ENCODE assay signal across 1 cellular context in genomic region chr14:50335389-50335788, GRCh38.
A peak's percentile ranks its signal among the peaks of the same experiment; 100 is the strongest.
TF ChIP-seq lines count a peak whose summit lies in the region.

No MANE protein-coding gene starts in this region.

TF ChIP-seq in SK-N-SH, 30 proteins besides CTCF, POLR2A, EP300 and RAD21 (continued from another document):
- TF ChIP-seq REST (IDR thresholded peaks at IDR 0.05; ENCODE audit: low read depth, low read length) (no peak), CHD2 (IDR thresholded peaks at IDR 0.05; ENCODE audit: low read length, partially characterized antibody) (peak; percentile 41), ELF1 (IDR thresholded peaks at IDR 0.05) (no peak), RXRA (IDR thresholded peaks at IDR 0.05; ENCODE audit: borderline replicate concordance, low read depth) (no peak), SMC3 (IDR thresholded peaks at IDR 0.05; ENCODE audit: low read depth, low read length) (no peak), NFIC (IDR thresholded peaks at IDR 0.05; ENCODE audit: borderline replicate concordance) (no peak), TEAD4 (IDR thresholded peaks at IDR 0.05; ENCODE audit: borderline replicate concordance, insufficient read depth) (no peak), IRF3 (IDR thresholded peaks at IDR 0.05; ENCODE audit: low read depth, low read length) (no peak), RFX5 (IDR thresholded peaks at IDR 0.05; ENCODE audit: low read length) (no peak), MXI1 (IDR thresholded peaks at IDR 0.05; ENCODE audit: low read depth, low read length) (peak; percentile 69), FOSL2 (IDR thresholded peaks at IDR 0.05; ENCODE audit: borderline replicate concordance, low read depth) (no peak), FOXJ3 (CRISPR knock-in tag; IDR thresholded peaks at IDR 0.05) (no peak), JUND (IDR thresholded peaks at IDR 0.05) (no peak), EZH2phosphoT487 (IDR thresholded peaks at IDR 0.05; ENCODE audit: borderline replicate concordance, low read depth) (no peak), POLR2AphosphoS5 (IDR thresholded peaks at IDR 0.05; ENCODE audit: low read depth, low read length) (no peak), PBX3 (IDR thresholded peaks at IDR 0.05) (no peak), NRF1 (IDR thresholded peaks at IDR 0.05; ENCODE audit: low read depth, low read length) (no peak), FOXM1 (IDR thresholded peaks at IDR 0.05; ENCODE audit: low read depth) (no peak), YY1 (IDR thresholded peaks at IDR 0.05; ENCODE audit: low read depth) (no peak), RCOR1 (IDR thresholded peaks at IDR 0.05; ENCODE audit: low read length) (peak; percentile 51; the same call in 1 of the 2 replicates), GATA2 (CRISPR knock-in tag; IDR thresholded peaks at IDR 0.05) (no peak), GABPA (IDR thresholded peaks at IDR 0.05; ENCODE audit: low read depth) (no peak), MEF2A (IDR thresholded peaks at IDR 0.05; ENCODE audit: borderline replicate concordance, low read depth) (no peak)
- TF ChIP-seq, protein P1, sequence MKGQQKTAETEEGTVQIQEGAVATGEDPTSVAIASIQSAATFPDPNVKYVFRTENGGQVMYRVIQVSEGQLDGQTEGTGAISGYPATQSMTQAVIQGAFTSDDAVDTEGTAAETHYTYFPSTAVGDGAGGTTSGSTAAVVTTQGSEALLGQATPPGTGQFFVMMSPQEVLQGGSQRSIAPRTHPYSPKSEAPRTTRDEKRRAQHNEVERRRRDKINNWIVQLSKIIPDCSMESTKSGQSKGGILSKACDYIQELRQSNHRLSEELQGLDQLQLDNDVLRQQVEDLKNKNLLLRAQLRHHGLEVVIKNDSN (IDR thresholded peaks at IDR 0.05; ENCODE audit: borderline replicate concordance, low read depth), result peak; percentile 87
- TF ChIP-seq, protein P2, sequence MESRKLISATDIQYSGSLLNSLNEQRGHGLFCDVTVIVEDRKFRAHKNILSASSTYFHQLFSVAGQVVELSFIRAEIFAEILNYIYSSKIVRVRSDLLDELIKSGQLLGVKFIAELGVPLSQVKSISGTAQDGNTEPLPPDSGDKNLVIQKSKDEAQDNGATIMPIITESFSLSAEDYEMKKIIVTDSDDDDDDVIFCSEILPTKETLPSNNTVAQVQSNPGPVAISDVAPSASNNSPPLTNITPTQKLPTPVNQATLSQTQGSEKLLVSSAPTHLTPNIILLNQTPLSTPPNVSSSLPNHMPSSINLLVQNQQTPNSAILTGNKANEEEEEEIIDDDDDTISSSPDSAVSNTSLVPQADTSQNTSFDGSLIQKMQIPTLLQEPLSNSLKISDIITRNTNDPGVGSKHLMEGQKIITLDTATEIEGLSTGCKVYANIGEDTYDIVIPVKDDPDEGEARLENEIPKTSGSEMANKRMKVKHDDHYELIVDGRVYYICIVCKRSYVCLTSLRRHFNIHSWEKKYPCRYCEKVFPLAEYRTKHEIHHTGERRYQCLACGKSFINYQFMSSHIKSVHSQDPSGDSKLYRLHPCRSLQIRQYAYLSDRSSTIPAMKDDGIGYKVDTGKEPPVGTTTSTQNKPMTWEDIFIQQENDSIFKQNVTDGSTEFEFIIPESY (IDR thresholded peaks at IDR 0.05; ENCODE audit: borderline replicate concordance, low read depth), result no peak
TF ChIP-seq in SK-N-SH: peak in this region for 6.
